1 cellular context compared by ENCODE assay signal in the genomic region with DNA sequence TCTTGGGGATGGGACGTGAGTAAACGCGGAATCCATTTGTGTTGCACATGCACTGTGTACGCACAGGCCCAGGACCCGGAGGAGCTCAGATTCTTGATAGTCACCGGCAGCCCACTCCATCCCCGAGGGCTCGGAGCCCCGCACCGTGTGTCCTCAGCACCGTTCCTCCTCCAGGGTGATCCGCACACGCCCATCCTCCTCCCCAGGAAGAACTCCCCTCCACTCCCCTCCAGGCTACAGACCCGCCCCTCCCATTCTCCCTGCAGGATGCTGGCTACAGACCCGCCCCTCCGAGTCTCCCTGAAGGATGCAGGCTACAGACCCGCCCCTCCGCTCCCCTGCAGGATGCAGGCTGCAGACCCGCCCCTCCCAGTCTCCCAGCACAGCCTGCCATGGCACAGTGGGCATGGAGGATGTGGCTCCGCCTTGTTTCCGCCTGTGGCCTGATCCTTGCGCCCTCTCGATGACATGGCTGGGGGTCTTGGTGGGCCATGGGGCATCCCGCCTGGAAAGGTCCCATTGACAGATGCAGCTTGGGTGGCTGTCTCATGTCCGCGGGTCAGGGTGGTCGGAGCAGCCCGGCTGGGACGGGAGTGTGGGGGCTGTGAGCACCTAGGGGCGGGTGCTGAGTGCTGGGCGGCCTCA.
TF ChIP-seq lines count a peak whose summit lies in the region.

No MANE protein-coding gene starts in this region.

TF ChIP-seq in GM23338, 12 proteins besides CTCF, POLR2A, EP300 and RAD21:
- TF ChIP-seq ZNF462 (CRISPR knock-in tag; IDR thresholded peaks at IDR 0.05): no peak
- TF ChIP-seq CREB1 (CRISPR knock-in tag; IDR thresholded peaks at IDR 0.05; ENCODE audit: low read depth): no peak
